Comparison of ENCODE assay signal across 18 cellular contexts in the genomic region with DNA sequence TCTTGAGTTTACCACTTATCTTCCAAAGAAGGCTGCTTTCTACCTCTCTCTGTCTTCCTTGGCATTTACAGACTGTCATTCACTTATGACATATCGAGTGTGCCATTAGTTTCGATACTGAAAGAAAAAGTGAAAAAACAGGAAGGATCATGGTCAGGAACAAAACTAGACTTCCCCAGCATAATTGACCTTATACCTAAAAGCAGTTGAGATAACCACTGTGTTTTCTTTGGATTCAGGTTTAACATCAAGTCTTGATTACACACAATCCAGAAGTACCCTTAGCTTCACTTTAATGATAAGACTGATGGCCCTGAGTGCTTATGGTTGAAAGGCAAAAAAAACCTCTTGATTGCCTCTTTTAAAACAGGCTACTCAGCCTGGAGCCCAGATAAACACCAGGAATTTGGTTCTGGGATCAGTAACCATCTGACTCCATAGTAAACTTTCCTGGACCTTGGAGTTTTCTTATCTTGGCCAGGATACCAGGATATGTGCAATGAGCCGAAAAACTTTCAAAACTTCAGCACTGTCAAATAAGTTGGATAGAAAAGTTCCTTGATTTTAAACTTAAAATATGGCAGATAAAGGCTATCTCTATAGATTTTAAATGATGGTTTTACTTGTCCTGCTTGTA. TPM values are rescaled to one million over a fixed set of nuclear protein-coding genes. Genes with fewer than 3 reads are reported as not detected.
DNase-seq lines count a peak whose midpoint lies in the region; ATAC-seq, FAIRE-seq and TF ChIP-seq lines count a peak whose summit lies in the region.
"Had no signal": no experiment of that assay in that cellular context is flagged by ENCODE, and none has a peak within 500 bp of the region (broad histone marks: within the 10 kb centered on the region; RNA-seq: fewer than 3 reads in every experiment).

No MANE protein-coding gene starts in this region.

- no peaks in the 10 kb centered on the region for H3K9me3 Mint-ChIP-seq in naive thymus-derived CD8-positive, alpha-beta T cell
- H3K9me3 Mint-ChIP-seq: activated T-cell treated with anti-CD3 and anti-CD28 coated beads, Interleukin-2, amount 50 U/mL, for 72 hours had no signal

- H3K36me3 ChIP-seq in osteoblast (ENCODE audit: insufficient read depth, low read length) (no peaks in the 10 kb centered on the region), kidney (ENCODE audit: control insufficient read depth in 1 of 2, insufficient read depth in 2 of 2, low read length in 2 of 2) (no peaks in the 10 kb centered on the region)
- H3K36me3 ChIP-seq: BLaER1 had no signal

- peak overlapping the region in 1 of 10 donors; percentile 57 for H3K4me3 Mint-ChIP-seq in naive thymus-derived CD8-positive, alpha-beta T cell
- H3K4me3 Mint-ChIP-seq: activated T-cell treated with anti-CD3 and anti-CD28 coated beads, Interleukin-2, amount 50 U/mL, for 72 hours had no signal

- H3K27me3 ChIP-seq in osteoblast (ENCODE audit: insufficient read depth, low read length), result no peaks in the 10 kb centered on the region
- H3K27me3 ChIP-seq: BLaER1 had no signal

- H3K79me2 ChIP-seq in osteoblast (ENCODE audit: insufficient read depth, low read length), result no peaks in the 10 kb centered on the region

- ATAC-seq in GM21367 (IDR thresholded peaks at IDR 0.05; ENCODE audit: unreplicated experiment), result no peak
- no peak for ATAC-seq in naive thymus-derived CD8-positive, alpha-beta T cell
- ATAC-seq: activated CD4-positive, CD25-positive, alpha-beta regulatory T cell treated with anti-CD3 and anti-CD28 coated beads, Interleukin-2, amount 50 U/mL, for 24 hours; activated T-cell treated with anti-CD3 and anti-CD28 coated beads, Interleukin-2, amount 50 U/mL, for 72 hours; psoas muscle had no signal

- peaks cover 0 to 3% (median 0%) of the 10 kb centered on the region in 3 donors for H3K36me3 Mint-ChIP-seq in naive thymus-derived CD8-positive, alpha-beta T cell

- no peaks in the 10 kb centered on the region for H3K9me3 ChIP-seq in osteoblast (ENCODE audit: low read depth, low read length)
- no peaks in the 10 kb centered on the region for H3K9me3 ChIP-seq in kidney (ENCODE audit: control insufficient read depth in 1 of 2, low read length in 2 of 2)
- H3K9me3 ChIP-seq: BLaER1, psoas muscle had no signal

- H4K20me1 ChIP-seq in osteoblast (ENCODE audit: insufficient read depth, low read length), result no peaks in the 10 kb centered on the region
- H4K20me1 ChIP-seq: BLaER1 had no signal

- H3K27ac ChIP-seq in coronary artery (peak overlapping the region; percentile 31 to 56), osteoblast (ENCODE audit: low read depth, low read length) (peak overlapping the region; percentile 53), kidney (ENCODE audit: low read depth in 2 of 2, low read length in 2 of 2) (no peak overlapping the region)
- H3K27ac ChIP-seq: BLaER1, psoas muscle had no signal

- peaks cover 51% of the 10 kb centered on the region for H3K4me1 ChIP-seq in osteoblast (ENCODE audit: insufficient read depth, low read length)
- H3K4me1 ChIP-seq in kidney (ENCODE audit: control insufficient read depth in 1 of 2, insufficient read depth in 1 of 2, low read depth in 1 of 2, low read length in 2 of 2), result no peaks in the 10 kb centered on the region
- H3K4me1 ChIP-seq: BLaER1 had no signal

- peaks cover 4 to 16% (median 7%) of the 10 kb centered on the region in 4 donors for H3K4me1 Mint-ChIP-seq in naive thymus-derived CD8-positive, alpha-beta T cell

- POLR2A ChIA-PET in naive thymus-derived CD8-positive, alpha-beta T cell (lab: Charles Lee), result no interaction called here

- TF ChIP-seq CTCF in GM12865 (IDR thresholded peaks at IDR 0.05; ENCODE audit: insufficient read depth, low read depth, low read length, missing control alignments) (no peak), coronary artery (IDR thresholded peaks at IDR 0.05) (no peak), osteoblast (IDR thresholded peaks at IDR 0.05; ENCODE audit: extremely low read depth, low read depth, low read length) (no peak), kidney (IDR thresholded peaks at IDR 0.05; ENCODE audit: borderline replicate concordance, extremely low read depth, insufficient read depth) (no peak)

- H3K4me2 ChIP-seq in osteoblast (ENCODE audit: insufficient read depth, low read length), result peak overlapping the region; percentile 60
- H3K4me2 ChIP-seq: BLaER1 had no signal

- DNase-seq in GM12865 (ENCODE audit: low read depth) (peak; percentile 10), NCI-H2029 (lab: John Stamatoyannopoulos, UW) (peak; percentile 8), coronary artery (ENCODE audit: low spot score) (no peak), osteoblast (ENCODE audit: insufficient read length, low spot score, missing footprints) (peak; percentile 27), kidney (no peak), COR-L47 (lab: John Stamatoyannopoulos, UW) (no peak)
- DNase-seq in naive thymus-derived CD8-positive, alpha-beta T cell, result no peak
- DNase-seq: activated T-cell treated with anti-CD3 and anti-CD28 coated beads, Interleukin-2, amount 50 U/mL, for 72 hours; EL; mammary epithelial cell; NCI-H1436; psoas muscle; stimulated activated CD4-positive, alpha-beta T cell treated with anti-CD3 and anti-CD28 coated beads, Interleukin-2, amount 100 ng/mL, for 48 hours; stimulated activated naive CD4-positive, alpha-beta T cell; SW 1271 had no signal

- no peak for FAIRE-seq in kidney (lab: Jason Lieb, UNC)

- H3K27ac Mint-ChIP-seq in naive thymus-derived CD8-positive, alpha-beta T cell, result no peak overlapping the region
- H3K27ac Mint-ChIP-seq: activated T-cell treated with anti-CD3 and anti-CD28 coated beads, Interleukin-2, amount 50 U/mL, for 72 hours had no signal

- H3K9ac ChIP-seq in kidney (ENCODE audit: low read length in 2 of 2), result no peak overlapping the region
- H3K9ac ChIP-seq: BLaER1 had no signal

- intact Hi-C loops in kidney (cut with DNase I), result no loop called here

- peaks cover 8 to 27% (median 24%) of the 10 kb centered on the region in 5 donors for H3K27me3 Mint-ChIP-seq in naive thymus-derived CD8-positive, alpha-beta T cell

- H2AFZ ChIP-seq in osteoblast (ENCODE audit: low read length), result peak overlapping the region; percentile 72

- H3K4me3 ChIP-seq in GM12865 (ENCODE audit: low read depth, low read length) (no peak overlapping the region), coronary artery (peak overlapping the region; percentile 21), osteoblast (ENCODE audit: insufficient read depth, low read length) (peak overlapping the region; percentile 40), kidney (ENCODE audit: low read length in 2 of 2) (no peak overlapping the region)
- H3K4me3 ChIP-seq: BLaER1, psoas muscle had no signal

RNA-seq across cellular contexts. Expression of a gene that starts 5.0 kb away (rescaled TPM):
- total RNA-seq in osteoblast, result 158 and 161 TPM in 2 replicates
- 92.7 TPM for total RNA-seq in kidney
- 49.6 TPM for polyA plus RNA-seq in kidney (ENCODE audit: insufficient read depth, low read depth, low replicate concordance)
- total RNA-seq in naive thymus-derived CD8-positive, alpha-beta T cell, result under 1 TPM in 1 of 2 experiments, not detected in 1; 0.13 TPM
- polyA plus RNA-seq in naive thymus-derived CD8-positive, alpha-beta T cell, result under 1 TPM in 2 of 3 donors, not detected in 1; 0.10 to 0.42 TPM

Comparison
In these comparisons a context has a peak if more than half of its experiments do, and no peak if none do; other contexts are left out.
1. DNase-seq: peak in GM12865 (single experiment), NCI-H2029 (single experiment) and osteoblast (single experiment); none in coronary artery (single experiment), kidney (single experiment), COR-L47 (single experiment) and naive thymus-derived CD8-positive, alpha-beta T cell (0 of 10).
2. H3K4me3 ChIP-seq: peak in coronary artery (single experiment) and osteoblast (single experiment); none in GM12865 (single experiment) and kidney (0 of 2).
3. H3K27ac ChIP-seq: peak in coronary artery (2 of 2) and osteoblast (single experiment); none in kidney (0 of 2).
4. RNA of a gene that starts 5.0 kb away (total RNA-seq): 158 to 161 TPM in osteoblast and 92.7 TPM in kidney (single experiment); 0.13 TPM in naive thymus-derived CD8-positive, alpha-beta T cell; every median in the first group is over 10 times any median in the second.